1 cellular context compared by ENCODE assay signal in genomic region chr11:95108671-95109551, GRCh38.
TF ChIP-seq lines count a peak whose summit lies in the region.

No MANE protein-coding gene starts in this region.

TF ChIP-seq in WTC11, 78 proteins besides CTCF, POLR2A, EP300 and RAD21 (continued from another document):
- TF ChIP-seq MLX (CRISPR knock-in tag; IDR thresholded peaks at IDR 0.05) (no peak), ZNF425 (CRISPR knock-in tag; conservative IDR thresholded peaks at IDR 0.05) (no peak), NFE2L1 (CRISPR knock-in tag; IDR thresholded peaks at IDR 0.05) (no peak), PRDM15 (CRISPR knock-in tag; IDR thresholded peaks at IDR 0.05) (no peak), IRF2 (CRISPR knock-in tag; IDR thresholded peaks at IDR 0.05; ENCODE audit: borderline replicate concordance, low read depth) (no peak), ZNF532 (CRISPR knock-in tag; IDR thresholded peaks at IDR 0.05; ENCODE audit: borderline replicate concordance) (no peak), ZNF281 (CRISPR knock-in tag; IDR thresholded peaks at IDR 0.05) (no peak), MXD4 (CRISPR knock-in tag; IDR thresholded peaks at IDR 0.05; ENCODE audit: borderline replicate concordance) (no peak), SMAD3 (CRISPR knock-in tag; IDR thresholded peaks at IDR 0.05; ENCODE audit: borderline replicate concordance) (no peak)
TF ChIP-seq in WTC11: peak in this region for 0.
